In genomic region chr1:8604041-8604942, GRCh38 we compare ENCODE assay signal across 8 cellular contexts.
DNase-seq lines count a peak whose midpoint lies in the region; ATAC-seq, FAIRE-seq and TF ChIP-seq lines count a peak whose summit lies in the region.

No MANE protein-coding gene starts in this region.

- TF ChIP-seq POLR2A in H54 (IDR thresholded peaks at IDR 0.05; ENCODE audit: low read depth, low read length) (no peak), prostate gland (IDR thresholded peaks at IDR 0.05) (no peak)

- H3K36me3 Mint-ChIP-seq in activated naive CD8-positive, alpha-beta T cell treated with anti-CD3 and anti-CD28 coated beads, Interleukin-2, amount 50 U/mL, for 24 hours (ENCODE audit: low read depth) = peaks cover 7% of the 10 kb centered on the region

- peaks cover 51% of the 10 kb centered on the region for H3K4me1 Mint-ChIP-seq in activated naive CD8-positive, alpha-beta T cell treated with anti-CD3 and anti-CD28 coated beads, Interleukin-2, amount 50 U/mL, for 24 hours

- peaks cover 27% of the 10 kb centered on the region for H3K4me1 ChIP-seq in BLaER1
- H3K4me1 ChIP-seq in prostate gland (replicated peaks) = peaks cover 2% of the 10 kb centered on the region

- H3K4me3 Mint-ChIP-seq in activated naive CD8-positive, alpha-beta T cell treated with anti-CD3 and anti-CD28 coated beads, Interleukin-2, amount 50 U/mL, for 24 hours = peak overlapping the region; percentile 81

- H3K27ac Mint-ChIP-seq in activated naive CD8-positive, alpha-beta T cell treated with anti-CD3 and anti-CD28 coated beads, Interleukin-2, amount 50 U/mL, for 24 hours = peak overlapping the region; percentile 94

- H3K27ac ChIP-seq in BLaER1 (peak overlapping the region; percentile 72), prostate gland (no peak overlapping the region)

- H3K27me3 ChIP-seq in BLaER1 (no peaks in the 10 kb centered on the region), prostate gland (replicated peaks; ENCODE audit: insufficient read depth) (no peaks in the 10 kb centered on the region)

- WGBS in prostate gland = 70% methylated on average over 7 of the region's 7 CpGs

- H3K27me3 Mint-ChIP-seq in activated naive CD8-positive, alpha-beta T cell treated with anti-CD3 and anti-CD28 coated beads, Interleukin-2, amount 50 U/mL, for 24 hours = no peaks in the 10 kb centered on the region

- ATAC-seq in GM19324 (IDR thresholded peaks at IDR 0.05; ENCODE audit: low FRiP score, unreplicated experiment) (peak; percentile 61), HG03196 (IDR thresholded peaks at IDR 0.05; ENCODE audit: unreplicated experiment) (peak; percentile 77)
- peak; percentile 90 for ATAC-seq in activated naive CD8-positive, alpha-beta T cell treated with anti-CD3 and anti-CD28 coated beads, Interleukin-2, amount 50 U/mL, for 24 hours

- H3K4me3 ChIP-seq in BLaER1 (no peak overlapping the region), prostate gland (no peak overlapping the region)

- FAIRE-seq in H54 (lab: Jason Lieb, UNC) = no peak

- DNase-seq in activated naive CD8-positive, alpha-beta T cell treated with anti-CD3 and anti-CD28 coated beads, Interleukin-2, amount 50 U/mL, for 24 hours = peak; percentile 23
- DNase-seq in NK-92 (lab: John Stamatoyannopoulos, UW; ENCODE audit: unreplicated experiment) = no peak
- no peak for DNase-seq in H54 (ENCODE audit: insufficient read length, low spot score)
- DNase-seq in prostate gland (ENCODE audit: low spot score) = no peak
- no peak for DNase-seq in mucosa of gallbladder (ENCODE audit: low spot score)

- no peak overlapping the region for H3K9ac ChIP-seq in BLaER1

- intact Hi-C loops in prostate gland (cut with DNase I) = no loop called here

- H3K9me3 Mint-ChIP-seq in activated naive CD8-positive, alpha-beta T cell treated with anti-CD3 and anti-CD28 coated beads, Interleukin-2, amount 50 U/mL, for 24 hours = peaks cover 3% of the 10 kb centered on the region

- H3K4me2 ChIP-seq in BLaER1 = peak overlapping the region; percentile 57

- TF ChIP-seq CTCF in prostate gland (IDR thresholded peaks at IDR 0.05) = no peak

- H3K9me3 ChIP-seq in BLaER1 (peaks cover 17% of the 10 kb centered on the region), prostate gland (no peaks in the 10 kb centered on the region)

- peaks cover 53% of the 10 kb centered on the region for H4K20me1 ChIP-seq in BLaER1

- H3K36me3 ChIP-seq in BLaER1 = peaks cover 71% of the 10 kb centered on the region
- no peaks in the 10 kb centered on the region for H3K36me3 ChIP-seq in prostate gland
